8 cellular contexts compared by ENCODE assay signal in genomic region chr6:158231551-158232444, GRCh38.
DNase-seq lines count a peak whose midpoint lies in the region; ATAC-seq and TF ChIP-seq lines count a peak whose summit lies in the region.

No MANE protein-coding gene starts in this region.

- H3K27me3 ChIP-seq in CD4-positive, alpha-beta T cell (ENCODE audit: control insufficient read depth, insufficient read depth, low read length) = no peaks in the 10 kb centered on the region
- H3K27me3 ChIP-seq in fibroblast of lung (ENCODE audit: control insufficient read depth, insufficient read depth, low read length) (no peaks in the 10 kb centered on the region), stomach (no peaks in the 10 kb centered on the region)

- no peaks in the 10 kb centered on the region for H3K36me3 ChIP-seq in fibroblast of lung (ENCODE audit: control insufficient read depth, insufficient read depth, low read length)
- H3K36me3 ChIP-seq in stomach = no peaks in the 10 kb centered on the region

- peaks cover 40% of the 10 kb centered on the region for H3K4me1 Mint-ChIP-seq in CD4-positive, alpha-beta T cell (ENCODE audit: low read depth)
- H3K4me1 Mint-ChIP-seq in naive thymus-derived CD8-positive, alpha-beta T cell = peaks cover 22 to 37% (median 33%) of the 10 kb centered on the region in 4 donors

- peak overlapping the region; percentile 84 for H3K9ac ChIP-seq in fibroblast of lung (ENCODE audit: insufficient read depth, low read length)

- TF ChIP-seq CTCF in CD4-positive, alpha-beta T cell (IDR thresholded peaks at IDR 0.05) = no peak
- no peak for TF ChIP-seq CTCF in fibroblast of lung (conservative IDR thresholded peaks at IDR 0.05 in 1 of 2, IDR thresholded peaks at IDR 0.05 in 1 of 2; ENCODE audit: low read depth in 1 of 2, low read length in 2 of 2)
- no peak for TF ChIP-seq CTCF in stomach (IDR thresholded peaks at IDR 0.05)

- peaks cover 9% of the 10 kb centered on the region for H3K36me3 Mint-ChIP-seq in CD4-positive, alpha-beta T cell (ENCODE audit: low read depth)
- peaks cover 0 to 3% (median 0%) of the 10 kb centered on the region in 3 donors for H3K36me3 Mint-ChIP-seq in naive thymus-derived CD8-positive, alpha-beta T cell

- intact Hi-C loops in CD4-positive, alpha-beta T cell (cut with DNase I, micrococcal nuclease) = loop anchor here (2.0 to 10.0 kb wide), 5 partner anchors 41 to 763 kb away; partner anchors contain the start of gene TMEM181 (in 1 of the 2)
- intact Hi-C loops in stomach (cut with DNase I; ENCODE audit: low total_unique reads) = no loop called here

- H3K4me1 ChIP-seq in fibroblast of lung (ENCODE audit: control insufficient read depth, extremely low read depth, insufficient read depth, low read length) = no peaks in the 10 kb centered on the region
- H3K4me1 ChIP-seq in stomach = peaks cover 16 to 35% (median 26%) of the 10 kb centered on the region in 4 donors

- H3K79me2 ChIP-seq in fibroblast of lung (ENCODE audit: control insufficient read depth, insufficient read depth, low read length) = peaks cover 14% of the 10 kb centered on the region

- H3K9me3 Mint-ChIP-seq in CD4-positive, alpha-beta T cell = no peaks in the 10 kb centered on the region
- no peaks in the 10 kb centered on the region for H3K9me3 Mint-ChIP-seq in naive thymus-derived CD8-positive, alpha-beta T cell

- H3K4me3 ChIP-seq in fibroblast of lung (replicated peaks in 1 of 4; ENCODE audit: control extremely low read depth in 1 of 4, insufficient read depth in 1 of 4, low read depth in 3 of 4, low read length in 4 of 4) = peak overlapping the region; percentile 64 to 85 (median 80)
- H3K4me3 ChIP-seq in stomach = peak overlapping the region; percentile 76 to 91 (median 84)

- WGBS in stomach, 5 donors = 0 to 3% (median 1%) methylated on average over 10 to 122 of the region's 123 CpGs

- CTCF ChIA-PET in CD4-positive, alpha-beta T cell (lab: Charles Lee) = interaction anchor here (0.7 to 2.4 kb wide), 3 partner anchors 11 to 51 kb away, joined by 3 to 17 read pairs (median 4); no protein-coding TSS in a partner anchor

- no peaks in the 10 kb centered on the region for H3K9me3 ChIP-seq in CD4-positive, alpha-beta T cell (ENCODE audit: control insufficient read depth, low read length)
- H3K9me3 ChIP-seq in fibroblast of lung (ENCODE audit: control insufficient read depth, insufficient read depth, low read depth, low read length) (no peaks in the 10 kb centered on the region), stomach (no peaks in the 10 kb centered on the region)

- peak; percentile 58 to 78 (median 64) for DNase-seq in CD4-positive, alpha-beta T cell
- peak; percentile 62 for DNase-seq in activated T-helper 1 cell treated with Interleukin-2 at 50 U/mL for 16 hours (ENCODE audit: low read depth)
- DNase-seq in fibroblast of lung (ENCODE audit: low read depth in 2 of 2) = peak; percentile 57 to 66
- DNase-seq in naive thymus-derived CD8-positive, alpha-beta T cell = peak; percentile 57 to 85 (median 70)
- peak; percentile 78 for DNase-seq in stomach

- H3K27ac Mint-ChIP-seq in CD4-positive, alpha-beta T cell = peak overlapping the region; percentile 92
- peak overlapping the region; percentile 64 to 96 (median 90) for H3K27ac Mint-ChIP-seq in naive thymus-derived CD8-positive, alpha-beta T cell

- no peak for TF ChIP-seq POLR2A in stomach (IDR thresholded peaks at IDR 0.05)

- peak overlapping the region; percentile 89 for H2AFZ ChIP-seq in fibroblast of lung (ENCODE audit: low read length)

- H3K27me3 Mint-ChIP-seq in CD4-positive, alpha-beta T cell = no peaks in the 10 kb centered on the region
- H3K27me3 Mint-ChIP-seq in naive thymus-derived CD8-positive, alpha-beta T cell = no peaks in the 10 kb centered on the region

- no peak for TF ChIP-seq EP300 in stomach (IDR thresholded peaks at IDR 0.05)

- H3K27ac ChIP-seq in CD4-positive, alpha-beta T cell (ENCODE audit: low read depth, low read length) = peak overlapping the region; percentile 71
- H3K27ac ChIP-seq in fibroblast of lung (ENCODE audit: insufficient read depth, low read length) (peak overlapping the region; percentile 88), stomach (peak overlapping the region; percentile 88 to 97 (median 93))

- ATAC-seq in CD4-positive, alpha-beta T cell (ENCODE audit: poor library complexity) = peak; percentile 74
- peak; percentile 91 for ATAC-seq in GM19397 (IDR thresholded peaks at IDR 0.05; ENCODE audit: unreplicated experiment)
- ATAC-seq in HG03565 (IDR thresholded peaks at IDR 0.05; ENCODE audit: unreplicated experiment) = peak; percentile 52
- ATAC-seq in naive thymus-derived CD8-positive, alpha-beta T cell = peak; percentile 77 to 84

- peak overlapping the region; percentile 87 for H3K4me3 Mint-ChIP-seq in CD4-positive, alpha-beta T cell
- H3K4me3 Mint-ChIP-seq in naive thymus-derived CD8-positive, alpha-beta T cell = peak overlapping the region; percentile 84 to 95 (median 92)

- no peaks in the 10 kb centered on the region for H4K20me1 ChIP-seq in fibroblast of lung (ENCODE audit: control insufficient read depth, extremely low read depth, insufficient read depth, low read length)

- peak overlapping the region; percentile 91 for H3K4me2 ChIP-seq in fibroblast of lung (ENCODE audit: extremely low read depth, insufficient read depth, low read length)

- POLR2A ChIA-PET in CD4-positive, alpha-beta T cell (lab: Charles Lee) = interaction anchor here (1.1 to 1.6 kb wide), 3 partner anchors 11 to 27 kb away, joined by 3 to 4 read pairs (median 3); no protein-coding TSS in a partner anchor
- POLR2A ChIA-PET in naive thymus-derived CD8-positive, alpha-beta T cell (lab: Charles Lee) = interaction anchor here (0.6 to 1.5 kb wide), 4 partner anchors 16 to 412 kb away, joined by 3 to 5 read pairs (median 4); partner anchors contain the start of gene DYNLT1

TF ChIP-seq in PFSK-1, 5 proteins besides CTCF, POLR2A, EP300 and RAD21:
- TF ChIP-seq POLR2AphosphoS5 (IDR thresholded peaks at IDR 0.05; ENCODE audit: low read depth, low read length) = peak; percentile 44
- no peak for TF ChIP-seq TAF1 (IDR thresholded peaks at IDR 0.05; ENCODE audit: borderline replicate concordance, insufficient read depth, low read length)
- TF ChIP-seq FOXP2 (optimal IDR thresholded peaks at IDR 0.05; ENCODE audit: borderline replicate concordance, extremely low read depth, extremely low read length, insufficient read depth) = peak; percentile 11
- TF ChIP-seq SIN3A (IDR thresholded peaks at IDR 0.05; ENCODE audit: borderline replicate concordance, insufficient read depth, low read length) = no peak
- no peak; a peak in 1 of 4 replicates for TF ChIP-seq REST (IDR thresholded peaks at IDR 0.05; ENCODE audit: insufficient read depth in 1 of 2, low read depth in 2 of 2, low read length in 2 of 2)

Comparison
In these comparisons a context has a peak if more than half of its experiments do, and no peak if none do; other contexts are left out.
1. Peak in every context shown above with its lines: DNase-seq, ATAC-seq, H3K4me3 ChIP-seq and H3K27ac ChIP-seq.